8 cellular contexts compared by ENCODE assay signal in the genomic region with DNA sequence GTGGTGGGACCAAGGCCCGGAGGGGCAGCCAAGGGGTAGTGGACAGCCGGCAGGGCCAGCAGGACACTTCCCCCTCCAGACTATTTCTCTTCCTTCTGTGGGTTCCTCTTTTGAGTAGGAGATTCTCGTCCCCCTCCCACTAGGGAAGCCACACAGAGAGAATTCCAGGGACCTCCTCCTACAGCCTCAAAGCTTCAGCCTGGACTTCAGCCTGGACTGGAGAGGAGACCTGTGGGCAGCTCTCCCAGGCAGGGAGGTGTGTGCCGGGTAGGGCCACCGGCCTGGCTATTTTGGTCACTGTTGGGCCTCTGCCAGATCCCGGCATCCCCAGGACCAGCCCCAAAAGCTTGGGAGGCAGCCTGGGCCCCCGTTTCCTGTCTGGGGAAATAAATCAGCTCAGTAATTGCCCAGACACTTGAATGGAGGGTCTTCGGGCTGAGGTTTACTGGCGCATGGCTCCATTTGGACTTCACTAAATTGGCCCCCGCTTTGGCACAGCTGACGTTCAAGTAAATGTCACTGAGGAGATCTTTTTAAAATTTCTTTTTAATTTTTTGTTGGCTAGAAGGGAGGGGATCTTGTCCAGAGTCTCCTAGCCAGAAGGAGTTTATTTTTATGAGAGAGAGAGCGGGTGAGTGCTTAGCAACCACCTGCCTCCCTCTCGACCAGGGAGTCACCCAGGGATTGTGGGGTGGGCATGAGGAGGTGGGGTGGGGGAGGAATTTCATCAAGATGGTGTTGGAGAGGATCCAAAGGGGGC. TPM values are rescaled to one million over a fixed set of nuclear protein-coding genes. Genes with fewer than 3 reads are reported as not detected.
DNase-seq lines count a peak whose midpoint lies in the region; ATAC-seq and TF ChIP-seq lines count a peak whose summit lies in the region.

No MANE protein-coding gene starts in this region.

- CTCF ChIA-PET in HCT116 (lab: Charles Lee): interaction anchor here (2.1 kb wide), 1 partner anchor 29 kb away, joined by 8 read pairs; no protein-coding TSS in a partner anchor
- CTCF ChIA-PET in T-cell (lab: Charles Lee): interaction anchor here in 1 of 2 donors (0.9 to 1.3 kb wide), 3 partner anchors 28 to 65 kb away, joined by 3 to 5 read pairs (median 4); no protein-coding TSS in a partner anchor

- no TSS peak for BruUV-seq in HCT116 (replicated peaks; lab: Mats Ljungman, UMichigan)

- no peaks in the 10 kb centered on the region for H3K27me3 Mint-ChIP-seq in T-cell

- TF ChIP-seq CTCF in HCT116 (IDR thresholded peaks at IDR 0.05 in 2 of 3, conservative IDR thresholded peaks at IDR 0.05 in 1 of 3; ENCODE audit: borderline replicate concordance in 1 of 3, insufficient read depth in 1 of 3, low read depth in 2 of 3, low read length in 2 of 3): no peak
- TF ChIP-seq CTCF in fibroblast of the aortic adventitia (IDR thresholded peaks at IDR 0.05; ENCODE audit: insufficient read depth, low read length): no peak
- TF ChIP-seq CTCF in osteoblast (IDR thresholded peaks at IDR 0.05; ENCODE audit: extremely low read depth, low read depth, low read length): no peak

- no peaks in the 10 kb centered on the region for H3K9me3 Mint-ChIP-seq in T-cell

- H3K27me3 ChIP-seq in HCT116 (ENCODE audit: insufficient read depth, low read length) (no peaks in the 10 kb centered on the region), osteoblast (ENCODE audit: insufficient read depth, low read length) (no peaks in the 10 kb centered on the region)

- H3K36me3 ChIP-seq in HCT116 (ENCODE audit: control insufficient read depth in 1 of 2, insufficient read depth in 2 of 2, low read length in 2 of 2) (0 out of 4 replicates have a peak, but pooled peaks cover 0 to 2% of the 10 kb centered on the region in 2 experiments), osteoblast (ENCODE audit: insufficient read depth, low read length) (peaks cover 6% of the 10 kb centered on the region)

- no peaks in the 10 kb centered on the region for H4K20me1 ChIP-seq in HCT116 (ENCODE audit: insufficient read depth)
- peaks cover 32% of the 10 kb centered on the region for H4K20me1 ChIP-seq in osteoblast (ENCODE audit: insufficient read depth, low read length)

- ATAC-seq in HCT116 (no peak), T-cell (replicated peaks in 1 of 4) (no peak), GM18505 (IDR thresholded peaks at IDR 0.05; ENCODE audit: unreplicated experiment) (no peak)

- DNase-seq in AML-193 (lab: John Stamatoyannopoulos, UW) (peak; percentile 71 to 83), HCT116 (ENCODE audit: low read depth, low spot score) (no peak), T-cell (no peak), fibroblast of the aortic adventitia (ENCODE audit: low read depth) (peak; percentile 56), osteoblast (ENCODE audit: insufficient read length, low spot score, missing footprints) (peak; percentile 90), NCI-H1436 treated with DMSO at 0.1 percent for 48 hours (lab: John Stamatoyannopoulos, UW) (no peak), NCI-H1694 (lab: John Stamatoyannopoulos, UW) (no peak)

- peak overlapping the region; percentile 93 for H3K27ac ChIP-seq in HCT116 (ENCODE audit: low read depth, low read length)
- H3K27ac ChIP-seq in osteoblast (ENCODE audit: low read depth, low read length): peak overlapping the region; percentile 68

- H3K9me2 ChIP-seq in HCT116 (ENCODE audit: insufficient read depth): no peaks in the 10 kb centered on the region

- H3K4me2 ChIP-seq in HCT116 (ENCODE audit: low read length) (peak overlapping the region; percentile 97), osteoblast (ENCODE audit: insufficient read depth, low read length) (peak overlapping the region; percentile 96)

- H3K4me3 ChIP-seq in HCT116 (replicated peaks in 1 of 2; ENCODE audit: low read depth in 1 of 2, low read length in 2 of 2): peak overlapping the region; percentile 93 to 98
- H3K4me3 ChIP-seq in fibroblast of the aortic adventitia (ENCODE audit: low read depth, low read length): peak overlapping the region; percentile 94
- peak overlapping the region; percentile 77 for H3K4me3 ChIP-seq in osteoblast (ENCODE audit: insufficient read depth, low read length)

- POLR2A ChIA-PET in HCT116 (lab: Charles Lee) (interaction anchor here (1.6 kb wide), 1 partner anchor 29 kb away, joined by 3 read pairs; no protein-coding TSS in a partner anchor), T-cell (lab: Charles Lee) (interaction anchor here (0.5 to 1.3 kb wide), 4 partner anchors 21 to 803 kb away, joined by 3 to 4 read pairs (median 4); no protein-coding TSS in a partner anchor)

- peak overlapping the region; percentile 55 to 93 for H3K27ac Mint-ChIP-seq in T-cell

- peak overlapping the region; percentile 93 for H3K9ac ChIP-seq in HCT116 (ENCODE audit: low read length)

- no peak for TF ChIP-seq RAD21 in HCT116 (IDR thresholded peaks at IDR 0.05; ENCODE audit: low read depth)

- H3K4me1 ChIP-seq in HCT116 (ENCODE audit: control insufficient read depth in 1 of 2, insufficient read depth in 2 of 2, low read length in 2 of 2) (peaks cover 33 to 39% of the 10 kb centered on the region in 2 experiments), osteoblast (ENCODE audit: insufficient read depth, low read length) (peaks cover 20% of the 10 kb centered on the region)

- RAD21 ChIA-PET in HCT116 (lab: Charles Lee; ENCODE audit: low non-redundant PET in 1 of 2, low total read pairs in 2 of 2, uncharacterized antibody in 2 of 2, unreplicated experiment in 2 of 2): no interaction called here

- no peak overlapping the region for H2AFZ ChIP-seq in HCT116 (ENCODE audit: low read depth, low read length, poor library complexity, severe bottlenecking)
- peak overlapping the region; percentile 19 for H2AFZ ChIP-seq in osteoblast (ENCODE audit: low read length)

- H3K4me1 Mint-ChIP-seq in T-cell: peaks cover 45 to 50% (median 47%) of the 10 kb centered on the region in 3 donors

- H3K79me2 ChIP-seq in HCT116 (ENCODE audit: insufficient read depth, low read length): peaks cover 60% of the 10 kb centered on the region
- peaks cover 56% of the 10 kb centered on the region for H3K79me2 ChIP-seq in osteoblast (ENCODE audit: insufficient read depth, low read length)

- intact Hi-C loops in HCT116 (cut with micrococcal nuclease): loop anchor here (2.0 kb wide), 1 partner anchor 49 kb away; no protein-coding TSS in a partner anchor

- peaks cover 6% of the 10 kb centered on the region for H3K36me3 Mint-ChIP-seq in T-cell

- H3K4me3 Mint-ChIP-seq in T-cell: peak overlapping the region; percentile 92 to 100 (median 97)

- TF ChIP-seq POLR2A in HCT116 (IDR thresholded peaks at IDR 0.05; ENCODE audit: borderline replicate concordance, extremely low read depth, insufficient read depth, insufficient read length) (no peak), GM18505 (IDR thresholded peaks at IDR 0.05; ENCODE audit: borderline replicate concordance, extremely low read depth, insufficient read depth, insufficient read length) (no peak)

- H3K9me3 ChIP-seq in HCT116 (ENCODE audit: control insufficient read depth in 1 of 2, insufficient read depth in 1 of 2, low read depth in 1 of 2, low read length in 2 of 2): no peaks in the 10 kb centered on the region
- no peaks in the 10 kb centered on the region for H3K9me3 ChIP-seq in osteoblast (ENCODE audit: low read depth, low read length)

TF ChIP-seq in HCT116, 20 proteins besides CTCF, POLR2A, EP300 and RAD21:
- no peak for TF ChIP-seq POLR2AphosphoS5 (IDR thresholded peaks at IDR 0.05; ENCODE audit: low read depth, low read length)
- no peak for TF ChIP-seq ATF3 (IDR thresholded peaks at IDR 0.05)
- TF ChIP-seq ELF1 (IDR thresholded peaks at IDR 0.05; ENCODE audit: borderline replicate concordance, low read depth): no peak
- TF ChIP-seq SIN3A (IDR thresholded peaks at IDR 0.05; ENCODE audit: low read depth): no peak
- no peak for TF ChIP-seq EZH2phosphoT487 (IDR thresholded peaks at IDR 0.05; ENCODE audit: borderline replicate concordance)
- no peak for TF ChIP-seq YY1 (IDR thresholded peaks at IDR 0.05; ENCODE audit: extremely low read depth, insufficient replicate concordance, low read depth, low read length)

RNA-seq across cellular contexts. Expression of gene SLC6A6, which starts 1.4 kb away (rescaled TPM):
- total RNA-seq in HCT116 (2021; ENCODE audit: unreplicated experiment) (36.3 TPM), T-cell (10 to 100 TPM; 49.3 to 72.5 (median 63.6) TPM), fibroblast of the aortic adventitia (ENCODE audit: low replicate concordance) (5.9 and 31.4 TPM in 2 replicates), osteoblast (76.6 and 86.5 TPM in 2 replicates)
- polyA plus RNA-seq in HCT116 (2012): 23.0 and 33.5 TPM in 2 replicates

Comparison
In these comparisons a context has a peak if more than half of its experiments do, and no peak if none do; other contexts are left out.
1. DNase-seq: peak in AML-193 (2 of 2), fibroblast of the aortic adventitia (single experiment) and osteoblast (single experiment); none in HCT116 (single experiment), T-cell (0 of 34), NCI-H1436 treated with DMSO at 0.1 percent for 48 hours (single experiment) and NCI-H1694 (single experiment).
2. Peak in every context shown above with its lines, with median percentiles within 50 percentile points of each other: H3K4me3 ChIP-seq.